ENCODE assay signal across 8 cellular contexts in the genomic region with DNA sequence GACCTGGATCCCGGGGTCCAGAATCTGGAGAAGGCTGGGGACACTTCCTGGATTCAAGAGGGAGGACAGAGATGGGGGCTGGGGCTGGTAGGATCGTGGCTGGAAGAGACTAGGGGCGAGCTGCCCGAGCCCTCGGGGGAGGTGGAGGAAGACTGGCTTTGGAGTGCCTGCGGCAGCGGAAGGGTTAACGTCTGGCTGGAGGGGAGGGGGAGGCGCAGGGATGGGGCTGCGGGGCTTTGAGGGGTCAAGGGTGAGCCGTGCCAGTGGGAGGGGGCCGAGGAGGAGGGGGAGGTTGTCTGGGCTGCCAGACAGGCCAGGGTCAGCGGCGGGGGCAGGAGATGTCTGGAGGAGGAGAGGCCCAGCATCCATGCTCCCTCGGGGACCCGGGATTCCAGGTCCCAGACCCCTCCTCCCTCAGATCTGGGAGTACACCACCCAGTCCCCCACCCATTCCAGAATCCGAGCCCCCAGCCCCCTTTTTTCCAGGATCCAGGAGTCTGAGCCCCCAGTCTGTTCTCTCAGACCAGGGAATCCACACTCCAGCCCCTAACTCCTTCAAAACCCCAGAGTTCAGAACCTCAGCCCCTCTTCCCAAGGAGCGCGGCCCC. TPM values are rescaled to one million over a fixed set of nuclear protein-coding genes. Genes with fewer than 3 reads are reported as not detected.
A peak's percentile ranks its signal among the peaks of the same experiment; 100 is the strongest.
DNase-seq lines count a peak whose midpoint lies in the region; ATAC-seq and TF ChIP-seq lines count a peak whose summit lies in the region.

No MANE protein-coding gene starts in this region.

- TF ChIP-seq CTCF in right lobe of liver (IDR thresholded peaks at IDR 0.05) = no peak

- H3K4me1 ChIP-seq in right lobe of liver = no peaks in the 10 kb centered on the region

- DNase-seq in ELF-1 (ENCODE audit: low read depth, low spot score) = peak; percentile 81
- peak; percentile 43 for DNase-seq in NCI-H82 treated with DMSO at 0.1 percent for 48 hours (lab: John Stamatoyannopoulos, UW; ENCODE audit: unreplicated experiment)
- DNase-seq in cerebellum (ENCODE audit: low spot score) = peak; percentile 35
- peak in 2 of 3 donors; percentile 38 to 57 for DNase-seq in right lobe of liver
- DNase-seq in RKO (ENCODE audit: low spot score) = no peak
- no peak for DNase-seq in DMS53 treated with DMSO at 0.1 percent for 48 hours (lab: John Stamatoyannopoulos, UW; ENCODE audit: unreplicated experiment)

- no peaks in the 10 kb centered on the region for H3K36me3 ChIP-seq in right lobe of liver

- H3K9me3 ChIP-seq in right lobe of liver = no peaks in the 10 kb centered on the region

- WGBS in right lobe of liver (ENCODE audit: insufficient coverage, low coverage, low lambda C conversion rate, missing lambda C conversion rate) = 3% methylated on average over 16 of the region's 19 CpGs

- TF ChIP-seq POLR2A in right lobe of liver (IDR thresholded peaks at IDR 0.05) = no peak

- peak overlapping the region; percentile 59 to 79 (median 60) for H3K27ac ChIP-seq in right lobe of liver
- H3K27ac ChIP-seq in temporal lobe (ENCODE audit: low read depth, low read length) = peak overlapping the region; percentile 96

- H3K4me3 ChIP-seq in right lobe of liver = peak overlapping the region; percentile 43 to 49 (median 48)

- intact Hi-C loops in right lobe of liver (cut with DNase I) = no loop called here

- ATAC-seq in right lobe of liver (no peak), HG02588 (IDR thresholded peaks at IDR 0.05; ENCODE audit: unreplicated experiment) (no peak)

- no peaks in the 10 kb centered on the region for H3K27me3 ChIP-seq in right lobe of liver

RNA-seq across cellular contexts. Expression of a gene that starts 3.3 kb away (rescaled TPM):
- total RNA-seq in cerebellum = 3.8 TPM
- total RNA-seq in right lobe of liver = 1 to 10 TPM in 5 of 6 experiments, under 1 TPM in 1; 0.98 to 4.7 (median 2.3) TPM
- total RNA-seq in temporal lobe = 2.7 TPM

RNA-seq across cellular contexts. Expression of a gene that starts 33.9 kb away (rescaled TPM):
- total RNA-seq in cerebellum (2.7 TPM), right lobe of liver (not detected), temporal lobe (2.7 TPM)

RNA-seq across cellular contexts. Expression of a gene that starts 43.2 kb away (rescaled TPM):
- total RNA-seq in cerebellum = 1.6 TPM
- total RNA-seq in right lobe of liver = 1 to 10 TPM in 4 of 6 experiments, not detected in 2; 2.9 to 6.1 (median 3.4) TPM
- under 0.01 TPM for total RNA-seq in temporal lobe

RNA-seq across cellular contexts. Expression of a gene that starts 59.7 kb away (rescaled TPM):
- total RNA-seq in cerebellum (0.27 TPM), right lobe of liver (1 to 10 TPM in 1 of 6 experiments, under 1 TPM in 2, not detected in 3; 0.89 to 1.1 (median 0.92) TPM), temporal lobe (0.25 TPM)

Comparison
In these comparisons a context has a peak if more than half of its experiments do, and no peak if none do; other contexts are left out.
1. DNase-seq: peak in ELF-1 (single experiment), NCI-H82 treated with DMSO at 0.1 percent for 48 hours (single experiment), cerebellum (single experiment) and right lobe of liver (2 of 3); none in RKO (single experiment) and DMS53 treated with DMSO at 0.1 percent for 48 hours (single experiment).